Comparison of ENCODE assay signal across 10 cellular contexts in genomic region chr12:51846209-51846779, GRCh38. TPM values are rescaled to one million over a fixed set of nuclear protein-coding genes. Genes with fewer than 3 reads are reported as not detected.
DNase-seq lines count a peak whose midpoint lies in the region; ATAC-seq and TF ChIP-seq lines count a peak whose summit lies in the region.
"Had no signal": no experiment of that assay in that cellular context is flagged by ENCODE, and none has a peak within 500 bp of the region (broad histone marks: within the 10 kb centered on the region; RNA-seq: fewer than 3 reads in every experiment).

No MANE protein-coding gene starts in this region.

- WGBS in heart left ventricle, 4 donors: 79 to 84% (median 80%) methylated on average over 21 of the region's 21 CpGs
- 66% methylated on average over 21 of the region's 21 CpGs for WGBS in urinary bladder

- H3K36me3 ChIP-seq in heart left ventricle (no peaks in the 10 kb centered on the region), urinary bladder (ENCODE audit: insufficient read depth) (no peaks in the 10 kb centered on the region)
- H3K36me3 ChIP-seq: MG63 had no signal

- no peaks in the 10 kb centered on the region for H3K9me3 Mint-ChIP-seq in central memory CD8-positive, alpha-beta T cell
- no peaks in the 10 kb centered on the region for H3K9me3 Mint-ChIP-seq in naive thymus-derived CD8-positive, alpha-beta T cell

- TF ChIP-seq CTCF in heart left ventricle (IDR thresholded peaks at IDR 0.05): no peak
- no peak for TF ChIP-seq CTCF in GM10266 (IDR thresholded peaks at IDR 0.05; ENCODE audit: control insufficient read depth, insufficient read depth, low read depth, missing control alignments)

- peaks cover 19% of the 10 kb centered on the region for H3K4me1 Mint-ChIP-seq in central memory CD8-positive, alpha-beta T cell
- peaks cover 13 to 30% (median 24%) of the 10 kb centered on the region in 4 donors for H3K4me1 Mint-ChIP-seq in naive thymus-derived CD8-positive, alpha-beta T cell

- intact Hi-C loops in heart left ventricle (cut with DNase I): no loop called here
- intact Hi-C loops in left ventricle myocardium superior (cut with micrococcal nuclease): no loop called here

- no peak for ATAC-seq in heart left ventricle
- no peak for ATAC-seq in left ventricle myocardium superior
- no peak for ATAC-seq in central memory CD8-positive, alpha-beta T cell (replicated peaks; ENCODE audit: extremely low read depth, poor library complexity, severe bottlenecking)
- no peak for ATAC-seq in naive thymus-derived CD8-positive, alpha-beta T cell

- POLR2A ChIA-PET in naive thymus-derived CD8-positive, alpha-beta T cell (lab: Charles Lee): interaction anchor here (1.1 kb wide), 1 partner anchor 25 kb away, joined by 3 read pairs; no protein-coding TSS in a partner anchor

- peak overlapping the region; percentile 69 for H3K4me3 Mint-ChIP-seq in central memory CD8-positive, alpha-beta T cell
- peak overlapping the region; percentile 39 to 88 (median 82) for H3K4me3 Mint-ChIP-seq in naive thymus-derived CD8-positive, alpha-beta T cell

- peak overlapping the region in 7 of 12 donors; percentile 55 to 83 (median 77) for H3K27ac ChIP-seq in heart left ventricle
- H3K27ac ChIP-seq in urinary bladder (ENCODE audit: low read depth): no peak overlapping the region

- no peak overlapping the region for H3K27ac Mint-ChIP-seq in central memory CD8-positive, alpha-beta T cell (ENCODE audit: low read depth)
- H3K27ac Mint-ChIP-seq in naive thymus-derived CD8-positive, alpha-beta T cell: peak overlapping the region in 3 of 10 donors; percentile 13 to 66 (median 31)

- H3K4me1 ChIP-seq in heart left ventricle (peaks cover 0 to 43% (median 31%) of the 10 kb centered on the region in 12 donors), urinary bladder (ENCODE audit: insufficient read depth) (peaks cover 2% of the 10 kb centered on the region)

- H3K4me3 ChIP-seq in heart left ventricle: peak overlapping the region in 11 of 12 donors; percentile 27 to 73 (median 65)
- peak overlapping the region; percentile 44 for H3K4me3 ChIP-seq in urinary bladder (ENCODE audit: low read depth, low read length)
- H3K4me3 ChIP-seq: MG63 had no signal

- TF ChIP-seq POLR2A in heart left ventricle (IDR thresholded peaks at IDR 0.05): no peak

- H3K36me3 Mint-ChIP-seq in central memory CD8-positive, alpha-beta T cell (ENCODE audit: insufficient read depth): no peaks in the 10 kb centered on the region
- H3K36me3 Mint-ChIP-seq in naive thymus-derived CD8-positive, alpha-beta T cell: no peaks in the 10 kb centered on the region

- no peaks in the 10 kb centered on the region for H3K9me3 ChIP-seq in heart left ventricle
- H3K9me3 ChIP-seq: MG63 had no signal

- DNase-seq in heart left ventricle (no peak), left ventricle myocardium superior (no peak), GM10266 (ENCODE audit: extremely low spot score) (no peak), SKM-1 treated with dmso at 0.1 percent for 144 hours (lab: John Stamatoyannopoulos, UW; ENCODE audit: unreplicated experiment) (no peak), epidermal melanocyte (ENCODE audit: insufficient read length, low spot score) (no peak)
- DNase-seq in central memory CD8-positive, alpha-beta T cell (ENCODE audit: low spot score in 2 of 2): no peak
- no peak for DNase-seq in naive thymus-derived CD8-positive, alpha-beta T cell
- DNase-seq: MG63 had no signal

- H3K27me3 Mint-ChIP-seq in central memory CD8-positive, alpha-beta T cell: peaks cover 65% of the 10 kb centered on the region
- peaks cover 10 to 56% (median 28%) of the 10 kb centered on the region in 5 donors for H3K27me3 Mint-ChIP-seq in naive thymus-derived CD8-positive, alpha-beta T cell

- peaks cover 0 to 48% (median 38%) of the 10 kb centered on the region in 9 donors for H3K27me3 ChIP-seq in heart left ventricle

RNA-seq across cellular contexts. Expression of gene FIGNL2, which starts 2.2 kb away (rescaled TPM):
- under 1 TPM; 0.13 to 0.93 (median 0.35) TPM for total RNA-seq in heart left ventricle
- under 1 TPM; 0.17 to 0.23 TPM for polyA plus RNA-seq in heart left ventricle
- 0.35 TPM for total RNA-seq in left ventricle myocardium superior
- 1 to 10 TPM; 2.8 to 3.2 TPM for total RNA-seq in naive thymus-derived CD8-positive, alpha-beta T cell
- polyA plus RNA-seq in naive thymus-derived CD8-positive, alpha-beta T cell: under 1 TPM in 2 of 3 donors, not detected in 1; 0.08 to 0.21 TPM
- 0.53 TPM for total RNA-seq in urinary bladder
- polyA plus RNA-seq in urinary bladder: 0.33 TPM

RNA-seq across cellular contexts. Expression of gene ANKRD33, which starts 41.6 kb away (rescaled TPM):
- total RNA-seq in heart left ventricle: not detected
- polyA plus RNA-seq in heart left ventricle: not detected
- total RNA-seq in left ventricle myocardium superior: not detected
- total RNA-seq in naive thymus-derived CD8-positive, alpha-beta T cell: not detected
- not detected for polyA plus RNA-seq in naive thymus-derived CD8-positive, alpha-beta T cell
- total RNA-seq in urinary bladder: not detected
- polyA plus RNA-seq in urinary bladder: not detected
- total RNA-seq: left lobe of liver had no signal
